Comparison of ENCODE assay signal across 6 cellular contexts in the genomic region with DNA sequence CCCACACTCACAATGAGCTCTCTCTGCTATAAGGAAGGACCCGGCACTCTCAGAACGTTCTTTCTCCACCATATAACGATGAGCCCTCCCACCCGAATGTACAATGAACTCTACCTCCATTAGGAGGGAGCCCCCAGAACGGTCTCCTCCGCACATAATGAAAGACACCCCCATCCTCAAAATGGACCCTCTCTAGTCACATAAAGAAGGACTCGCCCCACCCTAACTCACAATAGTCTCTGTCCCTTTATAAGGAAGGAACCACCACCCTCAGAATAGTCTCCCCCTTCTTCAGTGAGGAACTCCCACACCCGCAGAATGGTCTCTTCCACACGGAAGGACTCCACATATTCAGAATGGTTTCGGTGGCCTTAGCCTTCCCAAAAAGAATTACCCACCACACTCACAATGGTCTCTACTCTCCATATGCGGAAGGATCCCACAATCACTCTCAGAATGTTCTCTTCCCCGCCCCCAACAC. TPM values are rescaled to one million over a fixed set of nuclear protein-coding genes. Genes with fewer than 3 reads are reported as not detected.
DNase-seq lines count a peak whose midpoint lies in the region; ATAC-seq and TF ChIP-seq lines count a peak whose summit lies in the region.

No MANE protein-coding gene starts in this region.

- no peak for TF ChIP-seq POLR2A in GM18505 (IDR thresholded peaks at IDR 0.05; ENCODE audit: borderline replicate concordance, extremely low read depth, insufficient read depth, insufficient read length)

- peaks cover 3% of the 10 kb centered on the region for H3K27me3 Mint-ChIP-seq in activated CD8-positive, alpha-beta memory T cell treated with anti-CD3 and anti-CD28 coated beads, Interleukin-2, amount 10 ng/mL, durations not matched to agents 7 days and 5 days

- CTCF ChIA-PET in activated CD8-positive, alpha-beta memory T cell treated with anti-CD3 and anti-CD28 coated beads, Interleukin-2, amount 10 ng/mL, durations not matched to agents 7 days and 5 days (lab: Charles Lee), result interaction anchor here (1.1 to 1.3 kb wide), 2 partner anchors 19 to 26 kb away, joined by 3 to 4 read pairs; no protein-coding TSS in a partner anchor

- peaks cover 4% of the 10 kb centered on the region for H3K36me3 ChIP-seq in rectal smooth muscle tissue (ENCODE audit: control insufficient read depth, insufficient read depth, low read length)

- DNase-seq in activated CD8-positive, alpha-beta memory T cell treated with anti-CD3 and anti-CD28 coated beads, Interleukin-2, amount 10 ng/mL, durations not matched to agents 7 days and 5 days, result no peak
- DNase-seq in activated CD8-positive, alpha-beta memory T cell treated with anti-CD3 and anti-CD28 coated beads for 24 hours, result no peak
- DNase-seq in dorsolateral prefrontal cortex (no peak), glomerular visceral epithelial cell (ENCODE audit: extremely low spot score) (no peak)

- peaks cover 35% of the 10 kb centered on the region for H3K36me3 Mint-ChIP-seq in activated CD8-positive, alpha-beta memory T cell treated with anti-CD3 and anti-CD28 coated beads, Interleukin-2, amount 10 ng/mL, durations not matched to agents 7 days and 5 days

- H3K27me3 ChIP-seq in dorsolateral prefrontal cortex (peaks cover 0 to 32% (median 0%) of the 10 kb centered on the region in 45 donors), rectal smooth muscle tissue (ENCODE audit: control insufficient read depth, insufficient read depth, low read length) (no peaks in the 10 kb centered on the region)

- H3K4me3 ChIP-seq in dorsolateral prefrontal cortex (peak overlapping the region; percentile 46 to 79 (median 68)), rectal smooth muscle tissue (ENCODE audit: low read length) (peak overlapping the region; percentile 86)

- TF ChIP-seq CTCF in dorsolateral prefrontal cortex (IDR thresholded peaks at IDR 0.05 in 54 of 56, conservative IDR thresholded peaks at IDR 0.05 in 2 of 56; ENCODE audit: low read depth in 1 of 56, partially characterized antibody in 56 of 56), result no peak

- peak overlapping the region; percentile 92 for H3K27ac Mint-ChIP-seq in activated CD8-positive, alpha-beta memory T cell treated with anti-CD3 and anti-CD28 coated beads, Interleukin-2, amount 10 ng/mL, durations not matched to agents 7 days and 5 days

- no peaks in the 10 kb centered on the region for H3K4me1 ChIP-seq in rectal smooth muscle tissue (ENCODE audit: control insufficient read depth, insufficient read depth, low read length)

- peak overlapping the region; percentile 96 for H3K4me3 Mint-ChIP-seq in activated CD8-positive, alpha-beta memory T cell treated with anti-CD3 and anti-CD28 coated beads, Interleukin-2, amount 10 ng/mL, durations not matched to agents 7 days and 5 days

- peaks cover 49% of the 10 kb centered on the region for H3K4me1 Mint-ChIP-seq in activated CD8-positive, alpha-beta memory T cell treated with anti-CD3 and anti-CD28 coated beads, Interleukin-2, amount 10 ng/mL, durations not matched to agents 7 days and 5 days

- H3K9me3 Mint-ChIP-seq in activated CD8-positive, alpha-beta memory T cell treated with anti-CD3 and anti-CD28 coated beads, Interleukin-2, amount 10 ng/mL, durations not matched to agents 7 days and 5 days (ENCODE audit: low read depth), result no peaks in the 10 kb centered on the region

- intact Hi-C loops in dorsolateral prefrontal cortex (cut with DNase I), result loop anchor here in 1 of 2 donors (10.0 kb wide), 1 partner anchor 194 kb away; no protein-coding TSS in a partner anchor

- H3K27ac ChIP-seq in dorsolateral prefrontal cortex (peak overlapping the region in 31 of 59 donors; percentile 2 to 87 (median 76)), rectal smooth muscle tissue (ENCODE audit: low read depth, low read length) (peak overlapping the region; percentile 45)

- H3K9ac ChIP-seq in rectal smooth muscle tissue (ENCODE audit: low read length), result peak overlapping the region; percentile 56

- peak; percentile 4 for ATAC-seq in activated CD8-positive, alpha-beta memory T cell treated with anti-CD3 and anti-CD28 coated beads, Interleukin-2, amount 10 ng/mL, durations not matched to agents 7 days and 5 days
- no peak for ATAC-seq in GM18505 (IDR thresholded peaks at IDR 0.05; ENCODE audit: unreplicated experiment)

RNA-seq across cellular contexts. Expression of gene SLC35A2, which starts 0.5 kb away (rescaled TPM):
- total RNA-seq in activated CD8-positive, alpha-beta memory T cell treated with anti-CD3 and anti-CD28 coated beads, Interleukin-2, amount 10 ng/mL, durations not matched to agents 7 days and 5 days, result 10 to 100 TPM; 13.0 to 21.0 TPM
- 10 to 100 TPM; 13.1 to 27.2 (median 18.8) TPM for total RNA-seq in dorsolateral prefrontal cortex

RNA-seq across cellular contexts. Expression of gene PIM2, which starts 7.9 kb away (rescaled TPM):
- 100 to 1,000 TPM; 168 to 252 TPM for total RNA-seq in activated CD8-positive, alpha-beta memory T cell treated with anti-CD3 and anti-CD28 coated beads, Interleukin-2, amount 10 ng/mL, durations not matched to agents 7 days and 5 days
- 10 to 100 TPM in 115 of 120 experiments, 1 to 10 TPM in 5; 7.8 to 30.4 (median 15.2) TPM for total RNA-seq in dorsolateral prefrontal cortex

RNA-seq across cellular contexts. Expression of gene PQBP1, which starts 13.2 kb away (rescaled TPM):
- 10 to 100 TPM; 65.1 to 86.9 TPM for total RNA-seq in activated CD8-positive, alpha-beta memory T cell treated with anti-CD3 and anti-CD28 coated beads, Interleukin-2, amount 10 ng/mL, durations not matched to agents 7 days and 5 days
- 10 to 100 TPM; 42.9 to 91.7 (median 67.1) TPM for total RNA-seq in dorsolateral prefrontal cortex

RNA-seq across cellular contexts. Expression of gene TIMM17B, which starts 13.4 kb away (rescaled TPM):
- total RNA-seq in activated CD8-positive, alpha-beta memory T cell treated with anti-CD3 and anti-CD28 coated beads, Interleukin-2, amount 10 ng/mL, durations not matched to agents 7 days and 5 days, result 10 to 100 TPM; 52.9 to 53.2 TPM
- total RNA-seq in dorsolateral prefrontal cortex, result 10 to 100 TPM; 22.3 to 50.4 (median 35.3) TPM

RNA-seq across cellular contexts. Expression of gene OTUD5, which starts 46.4 kb away (rescaled TPM):
- 10 to 100 TPM; 56.9 to 65.2 TPM for total RNA-seq in activated CD8-positive, alpha-beta memory T cell treated with anti-CD3 and anti-CD28 coated beads, Interleukin-2, amount 10 ng/mL, durations not matched to agents 7 days and 5 days
- 10 to 100 TPM; 54.9 to 94.8 (median 73.2) TPM for total RNA-seq in dorsolateral prefrontal cortex

Comparison
In these comparisons a context has a peak if more than half of its experiments do, and no peak if none do; other contexts are left out.
1. RNA of gene PIM2, which starts 7.9 kb away (total RNA-seq): 168 to 252 TPM in activated CD8-positive, alpha-beta memory T cell treated with anti-CD3 and anti-CD28 coated beads, Interleukin-2, amount 10 ng/mL, durations not matched to agents 7 days and 5 days; 7.8 to 30.4 TPM in dorsolateral prefrontal cortex; every median in the first group is over 4 times any median in the second.